8 cellular contexts compared by ENCODE assay signal in genomic region chr1:107277022-107277421, GRCh38.
A peak's percentile ranks its signal among the peaks of the same experiment; 100 is the strongest.
DNase-seq lines count a peak whose midpoint lies in the region; ATAC-seq and TF ChIP-seq lines count a peak whose summit lies in the region.

No MANE protein-coding gene starts in this region.

- DNase-seq in stimulated activated naive CD8-positive, alpha-beta T cell treated with anti-CD3 and anti-CD28 coated beads, Interleukin-15, Interleukin-2, amounts not matched to agents 100 U/mL and 50 U/mL, for 24 hours, result peak; percentile 5
- DNase-seq in stimulated activated naive CD8-positive, alpha-beta T cell treated with anti-CD3 and anti-CD28 coated beads, Interleukin-15, amount 100 ng/mL, for 72 hours, result no peak
- DNase-seq in NCI-H2227 (lab: John Stamatoyannopoulos, UW; ENCODE audit: unreplicated experiment), result peak; percentile 59
- peak; percentile 58 for DNase-seq in brain microvascular endothelial cell
- no peak for DNase-seq in left lung
- no peak for DNase-seq in T-helper 17 cell
- DNase-seq in activated CD8-positive, alpha-beta memory T cell treated with anti-CD3 and anti-CD28 coated beads, Interleukin-2, amount 10 ng/mL, durations not matched to agents 7 days and 5 days, result no peak
- DNase-seq in activated CD8-positive, alpha-beta memory T cell treated with anti-CD3 and anti-CD28 coated beads, Interleukin-2, amount 50 U/mL, for 4 hours, result no peak

- H3K36me3 ChIP-seq in brain microvascular endothelial cell (replicated peaks), result no peaks in the 10 kb centered on the region
- H3K36me3 ChIP-seq in left lung, result no peaks in the 10 kb centered on the region

- CTCF ChIA-PET in activated CD8-positive, alpha-beta memory T cell treated with anti-CD3 and anti-CD28 coated beads, Interleukin-2, amount 10 ng/mL, durations not matched to agents 7 days and 5 days (lab: Charles Lee), result no interaction called here

- no peak overlapping the region for H3K4me3 ChIP-seq in brain microvascular endothelial cell (ENCODE audit: low read depth, low read length)
- H3K4me3 ChIP-seq in left lung, result no peak overlapping the region

- no peaks in the 10 kb centered on the region for H3K36me3 Mint-ChIP-seq in T-helper 17 cell (ENCODE audit: low read depth)
- H3K36me3 Mint-ChIP-seq in activated CD8-positive, alpha-beta memory T cell treated with anti-CD3 and anti-CD28 coated beads, Interleukin-2, amount 10 ng/mL, durations not matched to agents 7 days and 5 days, result no peaks in the 10 kb centered on the region

- no peaks in the 10 kb centered on the region for H3K4me1 Mint-ChIP-seq in stimulated activated naive CD8-positive, alpha-beta T cell treated with anti-CD3 and anti-CD28 coated beads, Interleukin-15, amount 100 ng/mL, for 72 hours
- peaks cover 3% of the 10 kb centered on the region for H3K4me1 Mint-ChIP-seq in T-helper 17 cell
- H3K4me1 Mint-ChIP-seq in activated CD8-positive, alpha-beta memory T cell treated with anti-CD3 and anti-CD28 coated beads, Interleukin-2, amount 10 ng/mL, durations not matched to agents 7 days and 5 days, result no peaks in the 10 kb centered on the region

- in situ Hi-C loops in brain microvascular endothelial cell (cut with HindIII; ENCODE audit: low pct_ligation_motif_present, low sequenced_read_pairs), result no loop called here

- no peaks in the 10 kb centered on the region for H3K4me1 ChIP-seq in left lung

- no peaks in the 10 kb centered on the region for H3K9me3 ChIP-seq in left lung
- no peaks in the 10 kb centered on the region for H3K9me3 ChIP-seq in T-helper 17 cell (ENCODE audit: control insufficient read depth, low read length, poor library complexity, severe bottlenecking)

- no peak overlapping the region for H3K4me3 Mint-ChIP-seq in stimulated activated naive CD8-positive, alpha-beta T cell treated with anti-CD3 and anti-CD28 coated beads, Interleukin-15, amount 100 ng/mL, for 72 hours
- H3K4me3 Mint-ChIP-seq in T-helper 17 cell, result no peak overlapping the region
- no peak overlapping the region for H3K4me3 Mint-ChIP-seq in activated CD8-positive, alpha-beta memory T cell treated with anti-CD3 and anti-CD28 coated beads, Interleukin-2, amount 10 ng/mL, durations not matched to agents 7 days and 5 days

- H3K27me3 ChIP-seq in brain microvascular endothelial cell (replicated peaks) (no peaks in the 10 kb centered on the region), left lung (no peaks in the 10 kb centered on the region)

- H3K27ac Mint-ChIP-seq in stimulated activated naive CD8-positive, alpha-beta T cell treated with anti-CD3 and anti-CD28 coated beads, Interleukin-15, amount 100 ng/mL, for 72 hours, result no peak overlapping the region
- H3K27ac Mint-ChIP-seq in T-helper 17 cell, result no peak overlapping the region
- no peak overlapping the region for H3K27ac Mint-ChIP-seq in activated CD8-positive, alpha-beta memory T cell treated with anti-CD3 and anti-CD28 coated beads, Interleukin-2, amount 10 ng/mL, durations not matched to agents 7 days and 5 days

- intact Hi-C loops in left lung (cut with DNase I), result loop anchor here in 1 of 2 donors (10.0 kb wide), 1 partner anchor 258 kb away; no protein-coding TSS in a partner anchor

- H3K27ac ChIP-seq in brain microvascular endothelial cell (no peak overlapping the region), left lung (no peak overlapping the region)

- TF ChIP-seq CTCF in brain microvascular endothelial cell (IDR thresholded peaks at IDR 0.05; ENCODE audit: low read depth, low read length, missing control alignments), result peak; percentile 80
- peak; percentile 24 to 32 for TF ChIP-seq CTCF in left lung (IDR thresholded peaks at IDR 0.05)

- H3K27me3 Mint-ChIP-seq in stimulated activated naive CD8-positive, alpha-beta T cell treated with anti-CD3 and anti-CD28 coated beads, Interleukin-15, amount 100 ng/mL, for 72 hours, result peaks cover 9% of the 10 kb centered on the region
- H3K27me3 Mint-ChIP-seq in T-helper 17 cell, result no peaks in the 10 kb centered on the region
- H3K27me3 Mint-ChIP-seq in activated CD8-positive, alpha-beta memory T cell treated with anti-CD3 and anti-CD28 coated beads, Interleukin-2, amount 10 ng/mL, durations not matched to agents 7 days and 5 days, result no peaks in the 10 kb centered on the region

- ATAC-seq in stimulated activated naive CD8-positive, alpha-beta T cell treated with anti-CD3 and anti-CD28 coated beads, Interleukin-15, Interleukin-2, amounts not matched to agents 100 U/mL and 50 U/mL, for 24 hours, result no peak
- no peak for ATAC-seq in stimulated activated naive CD8-positive, alpha-beta T cell treated with anti-CD3 and anti-CD28 coated beads, Interleukin-15, amount 100 ng/mL, for 72 hours
- peak; percentile 38 for ATAC-seq in left lung
- ATAC-seq in T-helper 17 cell, result no peak
- ATAC-seq in activated CD8-positive, alpha-beta memory T cell treated with anti-CD3 and anti-CD28 coated beads, Interleukin-2, amount 10 ng/mL, durations not matched to agents 7 days and 5 days, result no peak

- no peaks in the 10 kb centered on the region for H3K9me3 Mint-ChIP-seq in stimulated activated naive CD8-positive, alpha-beta T cell treated with anti-CD3 and anti-CD28 coated beads, Interleukin-15, amount 100 ng/mL, for 72 hours
- H3K9me3 Mint-ChIP-seq in activated CD8-positive, alpha-beta memory T cell treated with anti-CD3 and anti-CD28 coated beads, Interleukin-2, amount 10 ng/mL, durations not matched to agents 7 days and 5 days (ENCODE audit: low read depth), result no peaks in the 10 kb centered on the region

Comparison
In these comparisons a context has a peak if more than half of its experiments do, and no peak if none do; other contexts are left out.
1. DNase-seq: peak in stimulated activated naive CD8-positive, alpha-beta T cell treated with anti-CD3 and anti-CD28 coated beads, Interleukin-15, Interleukin-2, amounts not matched to agents 100 U/mL and 50 U/mL, for 24 hours (single experiment), NCI-H2227 (single experiment) and brain microvascular endothelial cell (single experiment); none in stimulated activated naive CD8-positive, alpha-beta T cell treated with anti-CD3 and anti-CD28 coated beads, Interleukin-15, amount 100 ng/mL, for 72 hours (0 of 2), left lung (0 of 2), T-helper 17 cell (0 of 3), activated CD8-positive, alpha-beta memory T cell treated with anti-CD3 and anti-CD28 coated beads, Interleukin-2, amount 10 ng/mL, durations not matched to agents 7 days and 5 days (single experiment) and activated CD8-positive, alpha-beta memory T cell treated with anti-CD3 and anti-CD28 coated beads, Interleukin-2, amount 50 U/mL, for 4 hours (single experiment).